In genomic region chr9:98331536-98332259, GRCh38 we compare ENCODE assay signal across 14 cellular contexts.
"Had no signal": no experiment of that assay in that cellular context is flagged by ENCODE, and none has a peak within 500 bp of the region (broad histone marks: within the 10 kb centered on the region; RNA-seq: fewer than 3 reads in every experiment).

No MANE protein-coding gene starts in this region.

- H3K27me3 ChIP-seq: colonic mucosa, ovary had no signal

- H3K4me3 ChIP-seq: colonic mucosa, ovary had no signal

- H3K36me3 ChIP-seq: colonic mucosa, ovary had no signal

- H3K36me3 Mint-ChIP-seq: activated naive CD4-positive, alpha-beta T cell treated with anti-CD3 and anti-CD28 coated beads, Interleukin-2, amount 10 ng/mL, durations not matched to agents 7 days and 5 days; type B pancreatic cell; WTC11 had no signal

- H3K4me1 Mint-ChIP-seq: activated naive CD4-positive, alpha-beta T cell treated with anti-CD3 and anti-CD28 coated beads, Interleukin-2, amount 10 ng/mL, durations not matched to agents 7 days and 5 days; activated T-helper 17 cell treated with anti-CD3 and anti-CD28 coated beads, Interleukin-2, amount 50 U/mL, for 72 hours; nephron had no signal

- H3K4me3 Mint-ChIP-seq: activated naive CD4-positive, alpha-beta T cell treated with anti-CD3 and anti-CD28 coated beads, Interleukin-2, amount 10 ng/mL, durations not matched to agents 7 days and 5 days; activated T-helper 17 cell treated with anti-CD3 and anti-CD28 coated beads, Interleukin-2, amount 50 U/mL, for 72 hours; nephron; type B pancreatic cell; WTC11 had no signal

- H3K9me3 ChIP-seq: colonic mucosa, ovary had no signal

- H3K4me1 ChIP-seq: colonic mucosa had no signal

- H3K27ac ChIP-seq: colonic mucosa, epithelial cell of prostate, ovary had no signal

- DNase-seq: activated CD4-positive, alpha-beta T cell treated with anti-CD3 and anti-CD28 coated beads for 48 hours; activated naive CD4-positive, alpha-beta T cell treated with anti-CD3 and anti-CD28 coated beads, Interleukin-2, amount 10 ng/mL, durations not matched to agents 7 days and 5 days; activated T-cell treated with anti-CD3 and anti-CD28 coated beads for 4 hours; colonic mucosa; effector CD8-positive, alpha-beta T cell; ovary; stimulated activated CD4-positive, alpha-beta T cell treated with anti-CD3 and anti-CD28 coated beads, Interleukin-2, amount 100 ng/mL, for 48 hours; stimulated activated naive CD4-positive, alpha-beta T cell treated with Interleukin-2 at 50 U/mL for 16 hours; T1000 had no signal

- H3K9me3 Mint-ChIP-seq: activated naive CD4-positive, alpha-beta T cell treated with anti-CD3 and anti-CD28 coated beads, Interleukin-2, amount 10 ng/mL, durations not matched to agents 7 days and 5 days; activated T-helper 17 cell treated with anti-CD3 and anti-CD28 coated beads, Interleukin-2, amount 50 U/mL, for 72 hours; nephron; type B pancreatic cell; WTC11 had no signal

- H3K27ac Mint-ChIP-seq: activated naive CD4-positive, alpha-beta T cell treated with anti-CD3 and anti-CD28 coated beads, Interleukin-2, amount 10 ng/mL, durations not matched to agents 7 days and 5 days; activated T-helper 17 cell treated with anti-CD3 and anti-CD28 coated beads, Interleukin-2, amount 50 U/mL, for 72 hours; nephron; type B pancreatic cell; WTC11 had no signal
